In genomic region chr4:123659262-123659661, GRCh38 we compare ENCODE assay signal across 13 cellular contexts.
DNase-seq lines count a peak whose midpoint lies in the region; ATAC-seq, FAIRE-seq and TF ChIP-seq lines count a peak whose summit lies in the region.
"Had no signal": no experiment of that assay in that cellular context is flagged by ENCODE, and none has a peak within 500 bp of the region (broad histone marks: within the 10 kb centered on the region; RNA-seq: fewer than 3 reads in every experiment).

No MANE protein-coding gene starts in this region.

- H3K27ac ChIP-seq in IMR-90 (ENCODE audit: insufficient read depth, low read length) (no peak overlapping the region), GM12878 (ENCODE audit: control insufficient read depth, insufficient read depth) (no peak overlapping the region), mesenchymal stem cell (ENCODE audit: low read length, poor library complexity, severe bottlenecking) (no peak overlapping the region), smooth muscle cell (ENCODE audit: low read depth) (no peak overlapping the region)
- H3K27ac ChIP-seq: A549, C4-2B had no signal

- H4K8ac ChIP-seq in IMR-90 (ENCODE audit: low read depth in 2 of 2, low read length in 2 of 2) (no peak overlapping the region; a peak in 1 of 4 replicates), mesenchymal stem cell (ENCODE audit: low read length) (no peak overlapping the region)

- peak overlapping the region; percentile 66; the same call in 1 of the 2 replicates for H2BK20ac ChIP-seq in IMR-90 (ENCODE audit: low read depth, low read length)

- DNase-seq in IMR-90 (no peak), GM12878 (ENCODE audit: low read depth, low spot score) (no peak), mesenchymal stem cell (no peak), smooth muscle cell (lab: John Stamatoyannopoulos, UW; ENCODE audit: unreplicated experiment) (no peak), NOMO-1 treated with DMSO at 0.1 percent for 48 hours (lab: John Stamatoyannopoulos, UW; ENCODE audit: unreplicated experiment) (no peak), SW480 (ENCODE audit: low spot score) (no peak)
- DNase-seq: BE2C, DMS79 had no signal

- H3K79me2 ChIP-seq in GM12878 (ENCODE audit: control insufficient read depth, insufficient read depth, low read length) (no peaks in the 10 kb centered on the region), smooth muscle cell (ENCODE audit: low read depth) (no peaks in the 10 kb centered on the region)

- intact Hi-C loops in IMR-90 (cut with micrococcal nuclease) (no loop called here), GM12878 (cut with micrococcal nuclease; ENCODE audit: unreplicated experiment) (loop anchor here (1.0 to 2.0 kb wide), 2 partner anchors 70 to 95 kb away; no protein-coding TSS in a partner anchor)

- CTCF ChIA-PET in IMR-90 (lab: Yijun Ruan, JAX) (interaction anchor here (1.1 kb wide), 1 partner anchor 9 kb away, joined by 3 read pairs; no protein-coding TSS in a partner anchor), GM12878 (lab: Yijun Ruan, JAX) (interaction anchor here (0.7 to 7.0 kb wide), 7 partner anchors 9 to 556 kb away, joined by 3 to 122 read pairs (median 29); partner anchors contain the start of gene SPRY1)

- H2BK12ac ChIP-seq in mesenchymal stem cell (ENCODE audit: low read length in 2 of 2) = peak overlapping the region in 1 of 2 experiments; percentile 84

- no peaks in the 10 kb centered on the region for H3K79me1 ChIP-seq in IMR-90 (ENCODE audit: low read depth in 1 of 2, low read length in 2 of 2)
- no peaks in the 10 kb centered on the region for H3K79me1 ChIP-seq in mesenchymal stem cell (replicated peaks; ENCODE audit: low read length, poor library complexity, severe bottlenecking)

- in situ Hi-C loops in IMR-90 (cut with MboI; ENCODE audit: low sequenced_read_pairs) = no loop called here
- in situ Hi-C loops in GM12878 (cut with MboI) = loop anchor here (5.0 kb wide), 1 partner anchor 267 kb away; no protein-coding TSS in a partner anchor

- H4K20me1 ChIP-seq in IMR-90 (ENCODE audit: insufficient read depth, low read length) (no peaks in the 10 kb centered on the region), GM12878 (ENCODE audit: control insufficient read depth, insufficient read depth) (no peaks in the 10 kb centered on the region), smooth muscle cell (ENCODE audit: low read depth) (no peaks in the 10 kb centered on the region)

- H3K14ac ChIP-seq in IMR-90 (replicated peaks; ENCODE audit: low read depth, low read length) (peak overlapping the region; percentile 68; the same call in 1 of the 2 replicates), mesenchymal stem cell (ENCODE audit: low read length in 2 of 2) (no peak overlapping the region)

- SMC1A ChIA-PET in GM12878 (lab: Charles Lee; ENCODE audit: uncharacterized antibody, unreplicated experiment) = interaction anchor here (1.6 to 6.5 kb wide), 5 partner anchors 9 to 310 kb away, joined by 4 to 74 read pairs (median 33); partner anchors contain the start of gene SPRY1

- dilution Hi-C loops in IMR-90 (cut with HindIII; ENCODE audit: low sequenced_read_pairs, unreplicated experiment) = no loop called here

- BruUV-seq in IMR-90 (replicated peaks; lab: Mats Ljungman, UMichigan) = no TSS peak
- no TSS peak for BruUV-seq in GM12878 (replicated peaks; lab: Mats Ljungman, UMichigan)

- H3K23ac ChIP-seq in IMR-90 (ENCODE audit: low read depth, low read length) (no peak overlapping the region), mesenchymal stem cell (ENCODE audit: low read length in 2 of 2) (no peak overlapping the region)

- H3K36me3 ChIP-seq in IMR-90 (ENCODE audit: control insufficient read depth, insufficient read depth, low read length) (no peaks in the 10 kb centered on the region), GM12878 (ENCODE audit: control insufficient read depth in 2 of 2, insufficient read depth in 2 of 2, low read length in 1 of 2) (no peaks in the 10 kb centered on the region), mesenchymal stem cell (ENCODE audit: control insufficient read depth in 1 of 2, insufficient read depth in 2 of 2, low read depth in 1 of 2, low read length in 2 of 2) (no peaks in the 10 kb centered on the region), smooth muscle cell (ENCODE audit: low read depth) (no peaks in the 10 kb centered on the region)
- H3K36me3 ChIP-seq: BE2C had no signal

- peak overlapping the region; percentile 9 for H4K91ac ChIP-seq in IMR-90 (ENCODE audit: insufficient read depth, low read depth, low read length)
- no peak overlapping the region for H4K91ac ChIP-seq in mesenchymal stem cell (ENCODE audit: low read length)

- H3K4ac ChIP-seq in IMR-90 (ENCODE audit: low read depth, low read length) = peak overlapping the region; percentile 73; the same call in 1 of the 2 replicates
- H3K4ac ChIP-seq in mesenchymal stem cell (ENCODE audit: low read depth in 1 of 2, low read length in 2 of 2) = peak overlapping the region in 1 of 2 experiments; percentile 51

- H2BK120ac ChIP-seq in IMR-90 (ENCODE audit: low read depth, low read length) (peak overlapping the region; percentile 73; the same call in 1 of the 2 replicates), mesenchymal stem cell (ENCODE audit: low read depth, low read length) (no peak overlapping the region)

- H3K4me2 ChIP-seq in IMR-90 (ENCODE audit: low read depth, low read length) (no peak overlapping the region), GM12878 (ENCODE audit: control insufficient read depth, insufficient read depth) (no peak overlapping the region), mesenchymal stem cell (ENCODE audit: low read length, poor library complexity, severe bottlenecking) (no peak overlapping the region), smooth muscle cell (no peak overlapping the region)
- H3K4me2 ChIP-seq: A549 had no signal

- H3K18ac ChIP-seq in IMR-90 (ENCODE audit: low read depth, low read length) (peak overlapping the region; percentile 60; the same call in 1 of the 2 replicates), mesenchymal stem cell (ENCODE audit: low read depth in 1 of 2, low read length in 2 of 2) (no peak overlapping the region)

- H4K5ac ChIP-seq in IMR-90 (ENCODE audit: low read depth, low read length) = no peak overlapping the region

- H3K4me3 ChIP-seq in IMR-90 (ENCODE audit: insufficient read depth, low read depth, low read length) (no peak overlapping the region), GM12878 (no peak overlapping the region), mesenchymal stem cell (ENCODE audit: insufficient read depth in 1 of 2, low read depth in 1 of 2, low read length in 2 of 2) (no peak overlapping the region), smooth muscle cell (no peak overlapping the region)
- H3K4me3 ChIP-seq: A549 had no signal

- TF ChIP-seq POLR2A in IMR-90 (IDR thresholded peaks at IDR 0.05; ENCODE audit: low read depth, low read length) = no peak
- no peak for TF ChIP-seq POLR2A in GM12878 (IDR thresholded peaks at IDR 0.05; ENCODE audit: low read depth, low read length)

- FAIRE-seq in GM12878 (lab: Jason Lieb, UNC) = no peak
- FAIRE-seq: A549, GM12892, H54 had no signal

- no peak for ATAC-seq in IMR-90 (ENCODE audit: low read depth)
- peak; percentile 23; the same call in 2 of the 3 replicates for ATAC-seq in GM12878
- ATAC-seq in HG03139 (IDR thresholded peaks at IDR 0.05; ENCODE audit: unreplicated experiment) = no peak

- TF ChIP-seq EP300 in GM12878 (IDR thresholded peaks at IDR 0.05; ENCODE audit: borderline replicate concordance in 1 of 2, control insufficient read depth in 1 of 2, low read depth in 2 of 2, low read length in 2 of 2) = no peak

- no peak overlapping the region for H3K56ac ChIP-seq in IMR-90 (ENCODE audit: extremely low read depth, insufficient read depth, low read length)

- H3K9me1 ChIP-seq in IMR-90 (ENCODE audit: insufficient read depth, low read length) = no peaks in the 10 kb centered on the region

- peaks cover 3% of the 10 kb centered on the region; the same call in 1 of the 2 replicates for H3K9me3 ChIP-seq in IMR-90 (ENCODE audit: control insufficient read depth, insufficient read depth, low read length)
- no peaks in the 10 kb centered on the region; the same call in 2 of the 3 replicates for H3K9me3 ChIP-seq in GM12878 (replicated peaks; ENCODE audit: control insufficient read depth, insufficient read depth, low read length)
- H3K9me3 ChIP-seq in mesenchymal stem cell (ENCODE audit: control insufficient read depth, low read length) = peaks cover 6% of the 10 kb centered on the region
- no peaks in the 10 kb centered on the region for H3K9me3 ChIP-seq in smooth muscle cell (replicated peaks; ENCODE audit: low read depth)
- H3K9me3 ChIP-seq: BE2C had no signal

- TF ChIP-seq CTCF in IMR-90 (conservative IDR thresholded peaks at IDR 0.05; ENCODE audit: low read depth, low read length) (no peak), GM12878 (IDR thresholded peaks at IDR 0.05 in 2 of 3, conservative IDR thresholded peaks at IDR 0.05 in 1 of 3; ENCODE audit: control insufficient read depth in 2 of 3, extremely low read depth in 1 of 3, insufficient read depth in 1 of 3, low read depth in 3 of 3, low read length in 3 of 3) (no peak), smooth muscle cell (IDR thresholded peaks at IDR 0.05; ENCODE audit: borderline replicate concordance, insufficient read depth, poor library complexity, severe bottlenecking) (no peak)

- POLR2A ChIA-PET in IMR-90 (lab: Charles Lee; ENCODE audit: unreplicated experiment) (no interaction called here), GM12878 (lab: Charles Lee) (no interaction called here)

- H2AK9ac ChIP-seq in IMR-90 (replicated peaks; ENCODE audit: low read depth, low read length, poor library complexity) = no peak overlapping the region

- H3K27me3 ChIP-seq in IMR-90 (ENCODE audit: control insufficient read depth, insufficient read depth, low read length) (no peaks in the 10 kb centered on the region), GM12878 (replicated peaks in 1 of 2; ENCODE audit: control insufficient read depth in 2 of 2, insufficient read depth in 2 of 2, low read length in 1 of 2) (no peaks in the 10 kb centered on the region), mesenchymal stem cell (ENCODE audit: control insufficient read depth in 1 of 2, insufficient read depth in 1 of 2, low read length in 2 of 2) (no peaks in the 10 kb centered on the region), smooth muscle cell (ENCODE audit: low read depth) (no peaks in the 10 kb centered on the region)

- TF ChIP-seq RAD21 in IMR-90 (IDR thresholded peaks at IDR 0.05; ENCODE audit: low read length) = no peak
- no peak for TF ChIP-seq RAD21 in GM12878 (IDR thresholded peaks at IDR 0.05; ENCODE audit: insufficient read depth, low read depth, low read length)

- no peaks in the 10 kb centered on the region for H3F3A ChIP-seq in smooth muscle cell (ENCODE audit: low read depth)

- H2AFZ ChIP-seq in IMR-90 (replicated peaks; ENCODE audit: low read length, poor library complexity) = no peak overlapping the region
- no peak overlapping the region for H2AFZ ChIP-seq in GM12878 (ENCODE audit: control insufficient read depth, low read depth, low read length)
- no peak overlapping the region for H2AFZ ChIP-seq in mesenchymal stem cell (ENCODE audit: low read depth, low read length)
- H2AFZ ChIP-seq in smooth muscle cell (ENCODE audit: low read depth) = peak overlapping the region; percentile 15

- H3K9ac ChIP-seq in IMR-90 (ENCODE audit: low read depth, low read length) = no peak overlapping the region
- H3K9ac ChIP-seq in GM12878 (ENCODE audit: control insufficient read depth, insufficient read depth, low read length) = no peak overlapping the region
- H3K9ac ChIP-seq in mesenchymal stem cell (ENCODE audit: low read length) = no peak overlapping the region
- H3K9ac ChIP-seq in smooth muscle cell (ENCODE audit: low read depth) = no peak overlapping the region

- RAD21 ChIA-PET in GM12878 (lab: Charles Lee; ENCODE audit: unreplicated experiment) = interaction anchor here (4.8 to 6.1 kb wide), 3 partner anchors 13 to 263 kb away, joined by 19 to 60 read pairs (median 45); partner anchors contain the start of gene SPRY1

- H2AK5ac ChIP-seq in IMR-90 (ENCODE audit: low read depth, low read length) (no peak overlapping the region), mesenchymal stem cell (ENCODE audit: low read length, severe bottlenecking) (peak overlapping the region; percentile 19)

- no peaks in the 10 kb centered on the region for H3K4me1 ChIP-seq in IMR-90 (ENCODE audit: control insufficient read depth, insufficient read depth, low read length)
- H3K4me1 ChIP-seq in GM12878 (ENCODE audit: control insufficient read depth, insufficient read depth, low read length) = no peaks in the 10 kb centered on the region
- no peaks in the 10 kb centered on the region for H3K4me1 ChIP-seq in mesenchymal stem cell (ENCODE audit: control insufficient read depth, insufficient read depth, low read depth, low read length)
- no peaks in the 10 kb centered on the region for H3K4me1 ChIP-seq in smooth muscle cell (ENCODE audit: low read depth)
- H3K4me1 ChIP-seq: A549, BE2C had no signal

- H2BK5ac ChIP-seq in IMR-90 (ENCODE audit: low read depth, low read length, poor library complexity, severe bottlenecking) (no peak overlapping the region), mesenchymal stem cell (ENCODE audit: low read depth, low read length, poor library complexity, severe bottlenecking) (no peak overlapping the region)

- peak overlapping the region; percentile 87; the same call in 1 of the 3 replicates for H2BK15ac ChIP-seq in IMR-90 (ENCODE audit: low read depth, low read length)
- H2BK15ac ChIP-seq in mesenchymal stem cell (ENCODE audit: low read depth, poor library complexity, severe bottlenecking) = no peak overlapping the region
